In genomic region chr1:26721669-26722355, GRCh38 we compare ENCODE assay signal across 9 cellular contexts. TPM values are rescaled to one million over a fixed set of nuclear protein-coding genes. Genes with fewer than 3 reads are reported as not detected.
A peak's percentile ranks its signal among the peaks of the same experiment; 100 is the strongest.
DNase-seq lines count a peak whose midpoint lies in the region; ATAC-seq and TF ChIP-seq lines count a peak whose summit lies in the region.
"Had no signal": no experiment of that assay in that cellular context is flagged by ENCODE, and none has a peak within 500 bp of the region (broad histone marks: within the 10 kb centered on the region; RNA-seq: fewer than 3 reads in every experiment).

No MANE protein-coding gene starts in this region.

- H3K27ac Mint-ChIP-seq in activated CD8-positive, alpha-beta T cell treated with anti-CD3 and anti-CD28 coated beads, Interleukin-2, amount 10 ng/mL, durations not matched to agents 7 days and 5 days: peak overlapping the region; percentile 3
- peak overlapping the region; percentile 75 for H3K27ac Mint-ChIP-seq in nephron progenitor cell

- no peak overlapping the region for H3K4me3 ChIP-seq in DOHH2 (ENCODE audit: low read length)
- H3K4me3 ChIP-seq in Karpas-422 (ENCODE audit: low read length): no peak overlapping the region
- no peak overlapping the region for H3K4me3 ChIP-seq in lower lobe of right lung

- H3K27me3 ChIP-seq in DOHH2 (ENCODE audit: control insufficient read depth, low read length) (no peaks in the 10 kb centered on the region), Karpas-422 (ENCODE audit: low read length) (no peaks in the 10 kb centered on the region), lower lobe of right lung (ENCODE audit: low read depth) (no peaks in the 10 kb centered on the region)

- peaks cover 32% of the 10 kb centered on the region for H4K20me1 ChIP-seq in DOHH2 (ENCODE audit: control insufficient read depth, insufficient read depth, low read depth, low read length)
- H4K20me1 ChIP-seq in Karpas-422 (ENCODE audit: insufficient read depth, low read depth, low read length): peaks cover 35% of the 10 kb centered on the region

- peaks cover 88% of the 10 kb centered on the region for H3K4me1 Mint-ChIP-seq in activated CD8-positive, alpha-beta T cell treated with anti-CD3 and anti-CD28 coated beads, Interleukin-2, amount 10 ng/mL, durations not matched to agents 7 days and 5 days (ENCODE audit: low read depth)
- peaks cover 60% of the 10 kb centered on the region for H3K4me1 Mint-ChIP-seq in nephron progenitor cell

- intact Hi-C loops in lower lobe of right lung (cut with DNase I): no loop called here

- no peak overlapping the region for H3K27ac ChIP-seq in DOHH2 (ENCODE audit: low read depth, low read length)
- 0 out of 2 replicates have a peak overlapping the region, but pooled peaks have one; percentile 14 for H3K27ac ChIP-seq in Karpas-422 (ENCODE audit: low read length)
- H3K27ac ChIP-seq in lower lobe of right lung: no peak overlapping the region

- H3K9me3 ChIP-seq in DOHH2 (ENCODE audit: control insufficient read depth, insufficient read depth, low read length): no peaks in the 10 kb centered on the region
- no peaks in the 10 kb centered on the region for H3K9me3 ChIP-seq in Karpas-422 (ENCODE audit: low read length)
- H3K9me3 ChIP-seq in lower lobe of right lung: no peaks in the 10 kb centered on the region

- H3F3A ChIP-seq in DOHH2 (ENCODE audit: control insufficient read depth, insufficient read depth): no peaks in the 10 kb centered on the region; the same call in 1 of the 2 replicates

- peaks cover 52% of the 10 kb centered on the region for H3K36me3 Mint-ChIP-seq in activated CD8-positive, alpha-beta T cell treated with anti-CD3 and anti-CD28 coated beads, Interleukin-2, amount 10 ng/mL, durations not matched to agents 7 days and 5 days (ENCODE audit: low read depth)
- peaks cover 47% of the 10 kb centered on the region for H3K36me3 Mint-ChIP-seq in nephron progenitor cell (ENCODE audit: low read depth)

- peak; percentile 53 for ATAC-seq in activated CD8-positive, alpha-beta T cell treated with anti-CD3 and anti-CD28 coated beads, Interleukin-2, amount 10 ng/mL, durations not matched to agents 7 days and 5 days
- ATAC-seq in HG03045 (IDR thresholded peaks at IDR 0.05; ENCODE audit: unreplicated experiment): no peak
- ATAC-seq in lower lobe of right lung: no peak

- no peak for TF ChIP-seq CTCF in DOHH2 (IDR thresholded peaks at IDR 0.05; ENCODE audit: low read depth, low read length, poor library complexity, severe bottlenecking)
- no peak for TF ChIP-seq CTCF in nephron progenitor cell (IDR thresholded peaks at IDR 0.05)
- no peak for TF ChIP-seq CTCF in lower lobe of right lung (IDR thresholded peaks at IDR 0.05)

- H3K27me3 Mint-ChIP-seq in activated CD8-positive, alpha-beta T cell treated with anti-CD3 and anti-CD28 coated beads, Interleukin-2, amount 10 ng/mL, durations not matched to agents 7 days and 5 days (ENCODE audit: low read depth): no peaks in the 10 kb centered on the region
- no peaks in the 10 kb centered on the region for H3K27me3 Mint-ChIP-seq in nephron progenitor cell (ENCODE audit: low read depth, poor library complexity)

- H3K9me2 ChIP-seq in DOHH2 (replicated peaks; ENCODE audit: control insufficient read depth, low read length) (no peaks in the 10 kb centered on the region), Karpas-422 (replicated peaks; ENCODE audit: insufficient read depth, low read length) (no peaks in the 10 kb centered on the region)

- no peaks in the 10 kb centered on the region for H3K9me3 Mint-ChIP-seq in activated CD8-positive, alpha-beta T cell treated with anti-CD3 and anti-CD28 coated beads, Interleukin-2, amount 10 ng/mL, durations not matched to agents 7 days and 5 days (ENCODE audit: insufficient read depth)
- H3K9me3 Mint-ChIP-seq in nephron progenitor cell: no peaks in the 10 kb centered on the region

- CTCF ChIA-PET in activated CD8-positive, alpha-beta T cell treated with anti-CD3 and anti-CD28 coated beads, Interleukin-2, amount 10 ng/mL, durations not matched to agents 7 days and 5 days (lab: Charles Lee): interaction anchor here (1.2 to 3.8 kb wide), 3 partner anchors 14 to 68 kb away, joined by 4 to 33 read pairs (median 8); partner anchors contain the start of gene PIGV

- peaks cover 43% of the 10 kb centered on the region for H3K36me3 ChIP-seq in DOHH2 (ENCODE audit: control insufficient read depth, low read length)
- peaks cover 15% of the 10 kb centered on the region; the same call in 1 of the 2 replicates for H3K36me3 ChIP-seq in Karpas-422 (ENCODE audit: insufficient read depth, low read length)
- H3K36me3 ChIP-seq in lower lobe of right lung: peaks cover 8% of the 10 kb centered on the region

- POLR2A ChIA-PET in activated CD8-positive, alpha-beta T cell treated with anti-CD3 and anti-CD28 coated beads, Interleukin-2, amount 10 ng/mL, durations not matched to agents 7 days and 5 days (lab: Charles Lee): interaction anchor here (1.8 to 2.6 kb wide), 2 partner anchors 20 to 30 kb away, joined by 4 to 8 read pairs; no protein-coding TSS in a partner anchor

- H2AFZ ChIP-seq in Karpas-422 (ENCODE audit: low read length): no peak overlapping the region

- H3K4me2 ChIP-seq in DOHH2 (ENCODE audit: low read length) (peak overlapping the region; percentile 47), Karpas-422 (ENCODE audit: low read depth, low read length, poor library complexity, severe bottlenecking) (no peak overlapping the region)

- H3K4me3 Mint-ChIP-seq in activated CD8-positive, alpha-beta T cell treated with anti-CD3 and anti-CD28 coated beads, Interleukin-2, amount 10 ng/mL, durations not matched to agents 7 days and 5 days: no peak overlapping the region
- peak overlapping the region; percentile 68 for H3K4me3 Mint-ChIP-seq in nephron progenitor cell

- no peak overlapping the region for H3K9ac ChIP-seq in Karpas-422 (ENCODE audit: low read length)

- peaks cover 74% of the 10 kb centered on the region for H3K4me1 ChIP-seq in DOHH2 (ENCODE audit: control insufficient read depth, low read length)
- peaks cover 50% of the 10 kb centered on the region for H3K4me1 ChIP-seq in Karpas-422 (ENCODE audit: low read length)
- peaks cover 97% of the 10 kb centered on the region for H3K4me1 ChIP-seq in lower lobe of right lung

- peaks cover 100% of the 10 kb centered on the region for H3K79me2 ChIP-seq in DOHH2 (ENCODE audit: control insufficient read depth, low read length)
- H3K79me2 ChIP-seq in Karpas-422 (ENCODE audit: low read length): peaks cover 98% of the 10 kb centered on the region

- DNase-seq in Karpas-422: no peak
- DNase-seq in activated CD8-positive, alpha-beta T cell treated with anti-CD3 and anti-CD28 coated beads, Interleukin-2, amount 10 ng/mL, durations not matched to agents 7 days and 5 days: peak; percentile 39
- DNase-seq in nephron progenitor cell: no peak
- no peak for DNase-seq in activated effector memory CD4-positive, alpha-beta T cell treated with Interleukin-2 at 50 U/mL for 16 hours
- DNase-seq in lower lobe of right lung: no peak
- DNase-seq: mesenchymal stem cell, NCI-H69 had no signal

RNA-seq across cellular contexts. Expression of gene ARID1A, which starts 26.0 kb away (rescaled TPM):
- total RNA-seq in Karpas-422 (2014; rRNA removed; shearing (Covaris generic); ENCODE audit: low replicate concordance): 55.8 and 73.1 TPM in 2 replicates
- total RNA-seq in activated CD8-positive, alpha-beta T cell treated with anti-CD3 and anti-CD28 coated beads, Interleukin-2, amount 10 ng/mL, durations not matched to agents 7 days and 5 days: 100 to 1,000 TPM; 122 to 123 TPM
- 72.4 TPM for total RNA-seq in lower lobe of right lung
